ENCODE assay signal across 10 cellular contexts in genomic region chr6:26268659-26269402, GRCh38.
DNase-seq lines count a peak whose midpoint lies in the region; ATAC-seq, FAIRE-seq and TF ChIP-seq lines count a peak whose summit lies in the region.
"Had no signal": no experiment of that assay in that cellular context is flagged by ENCODE, and none has a peak within 500 bp of the region (broad histone marks: within the 10 kb centered on the region; RNA-seq: fewer than 3 reads in every experiment).

No MANE protein-coding gene starts in this region.

- POLR2A ChIA-PET in activated CD4-positive, alpha-beta T cell treated with anti-CD3 and anti-CD28 coated beads for 36 hours (lab: Charles Lee) = interaction anchor here (0.8 to 7.9 kb wide), 6 partner anchors 34 to 863 kb away, joined by 5 to 95 read pairs (median 14); a partner anchor contains a TSS
- POLR2A ChIA-PET in K562 (lab: Yijun Ruan, JAX) = interaction anchor here (0.6 to 3.3 kb wide), 3 partner anchors 10 to 1286 kb away, joined by 3 to 15 read pairs (median 3); no protein-coding TSS in a partner anchor

- BruUV-seq in K562 (replicated peaks; lab: Mats Ljungman, UMichigan) = no TSS peak

- no peak for TF ChIP-seq POLR2A in K562 (conservative IDR thresholded peaks at IDR 0.05)

- peaks cover 21% of the 10 kb centered on the region for H3K4me1 Mint-ChIP-seq in activated CD4-positive, alpha-beta T cell treated with anti-CD3 and anti-CD28 coated beads for 36 hours

- H3K4me2 ChIP-seq in K562 (ENCODE audit: insufficient read depth, low read length) (no peak overlapping the region), osteoblast (ENCODE audit: insufficient read depth, low read length) (peak overlapping the region; percentile 11)

- TF ChIP-seq CTCF in K562 (IDR thresholded peaks at IDR 0.05 in 2 of 3, conservative IDR thresholded peaks at IDR 0.05 in 1 of 3; ENCODE audit: insufficient read depth in 2 of 3, low read depth in 1 of 3, low read length in 3 of 3) (no peak), osteoblast (IDR thresholded peaks at IDR 0.05; ENCODE audit: extremely low read depth, low read depth, low read length) (no peak), kidney (IDR thresholded peaks at IDR 0.05; ENCODE audit: borderline replicate concordance, extremely low read depth, insufficient read depth) (no peak)

- H3K4me3 ChIP-seq in K562 (no peak overlapping the region), osteoblast (ENCODE audit: insufficient read depth, low read length) (no peak overlapping the region), kidney (ENCODE audit: low read length in 2 of 2) (no peak overlapping the region)

- DNase-seq in activated CD4-positive, alpha-beta T cell treated with anti-CD3 and anti-CD28 coated beads for 36 hours = peak; percentile 70
- DNase-seq in activated CD4-positive, alpha-beta T cell treated with anti-CD3 and anti-CD28 coated beads for 4 hours = no peak
- peak; percentile 42 for DNase-seq in NCI-H226
- DNase-seq in K562 (ENCODE audit: extremely low read depth in 1 of 4, low spot score in 3 of 4) = peak in 2 of 4 experiments; percentile 69 to 73
- peak; percentile 54 for DNase-seq in osteoblast (ENCODE audit: insufficient read length, low spot score, missing footprints)
- DNase-seq in OCI-M2 (lab: John Stamatoyannopoulos, UW; ENCODE audit: unreplicated experiment) = no peak
- no peak for DNase-seq in stimulated activated CD4-positive, alpha-beta T cell treated with anti-CD3 and anti-CD28 coated beads, Interleukin-12 subunit alpha, Interleukin-12 subunit beta, amount 100 ng/mL, for 4 hours
- DNase-seq in kidney = no peak

- H3K9me3 ChIP-seq in K562 (replicated peaks; ENCODE audit: control insufficient read depth, insufficient read depth, low read depth, low read length) = peaks cover 4% of the 10 kb centered on the region; the same call in 1 of the 2 replicates
- no peaks in the 10 kb centered on the region for H3K9me3 ChIP-seq in osteoblast (ENCODE audit: low read depth, low read length)
- H3K9me3 ChIP-seq in kidney (ENCODE audit: control insufficient read depth in 1 of 2, low read length in 2 of 2) = peaks cover 0 to 4% of the 10 kb centered on the region in 2 donors

- no peak for TF ChIP-seq RAD21 in K562 (CRISPR knock-in tag; conservative IDR thresholded peaks at IDR 0.05 in 1 of 2, IDR thresholded peaks at IDR 0.05 in 1 of 2)

- intact Hi-C loops in activated CD4-positive, alpha-beta T cell treated with anti-CD3 and anti-CD28 coated beads for 36 hours (cut with DNase I, micrococcal nuclease) = no loop called here
- intact Hi-C loops in K562 (cut with micrococcal nuclease) = no loop called here
- intact Hi-C loops in kidney (cut with DNase I) = no loop called here

- CTCF ChIA-PET in activated CD4-positive, alpha-beta T cell treated with anti-CD3 and anti-CD28 coated beads for 36 hours (lab: Charles Lee) = interaction anchor here (1.0 kb wide), 1 partner anchor 12 kb away, joined by 4 read pairs; no protein-coding TSS in a partner anchor
- CTCF ChIA-PET in K562 (lab: Yijun Ruan, JAX; ENCODE audit: low intra/inter-chr PET ratio) = no interaction called here

- TF ChIP-seq EP300 in K562 (IDR thresholded peaks at IDR 0.05; ENCODE audit: low read length) = no peak

- H3K36me3 Mint-ChIP-seq in activated CD4-positive, alpha-beta T cell treated with anti-CD3 and anti-CD28 coated beads for 36 hours (ENCODE audit: low read depth) = peaks cover 7% of the 10 kb centered on the region
- H3K36me3 Mint-ChIP-seq: natural killer cell treated with Interleukin-12 subunit alpha and Interleukin-12 subunit beta and Interleukin-15 and Interleukin-18, amount 100 ng/mL, for 72 hours had no signal

- no peak overlapping the region for H3K4me3 Mint-ChIP-seq in activated CD4-positive, alpha-beta T cell treated with anti-CD3 and anti-CD28 coated beads for 36 hours
- H3K4me3 Mint-ChIP-seq: natural killer cell treated with Interleukin-12 subunit alpha and Interleukin-12 subunit beta and Interleukin-15 and Interleukin-18, amount 100 ng/mL, for 72 hours had no signal

- no peaks in the 10 kb centered on the region for H3K27me3 Mint-ChIP-seq in activated CD4-positive, alpha-beta T cell treated with anti-CD3 and anti-CD28 coated beads for 36 hours
- H3K27me3 Mint-ChIP-seq: natural killer cell treated with Interleukin-12 subunit alpha and Interleukin-12 subunit beta and Interleukin-15 and Interleukin-18, amount 100 ng/mL, for 72 hours had no signal

- H3K27ac Mint-ChIP-seq in activated CD4-positive, alpha-beta T cell treated with anti-CD3 and anti-CD28 coated beads for 36 hours = no peak overlapping the region

- no peaks in the 10 kb centered on the region for H3K9me1 ChIP-seq in K562 (ENCODE audit: control insufficient read depth, insufficient read depth, low read length)

- 79% methylated on average over 19 of the region's 19 CpGs for WGBS in K562 (ENCODE audit: insufficient coverage, low coverage, missing lambda C conversion rate)

- no peak overlapping the region for H3K9ac ChIP-seq in K562 (ENCODE audit: insufficient read depth in 1 of 2, low read depth in 2 of 2, low read length in 2 of 2)
- no peak overlapping the region for H3K9ac ChIP-seq in kidney (ENCODE audit: low read length in 2 of 2)

- in situ Hi-C loops in K562 (cut with MboI) = no loop called here

- H3K79me2 ChIP-seq in K562 (ENCODE audit: control insufficient read depth, insufficient read depth, low read length) (no peaks in the 10 kb centered on the region), osteoblast (ENCODE audit: insufficient read depth, low read length) (no peaks in the 10 kb centered on the region)

- H2AFZ ChIP-seq in K562 (ENCODE audit: low read depth, low read length) = no peak overlapping the region
- H2AFZ ChIP-seq in osteoblast (ENCODE audit: low read length) = peak overlapping the region; percentile 3

- no peaks in the 10 kb centered on the region for H3K9me3 Mint-ChIP-seq in activated CD4-positive, alpha-beta T cell treated with anti-CD3 and anti-CD28 coated beads for 36 hours (ENCODE audit: low read depth)
- H3K9me3 Mint-ChIP-seq: natural killer cell treated with Interleukin-12 subunit alpha and Interleukin-12 subunit beta and Interleukin-15 and Interleukin-18, amount 100 ng/mL, for 72 hours had no signal

- H3K4me1 ChIP-seq in K562 (replicated peaks in 1 of 2; ENCODE audit: control insufficient read depth in 2 of 2, insufficient read depth in 2 of 2, low read length in 2 of 2) (peaks cover 0 to 5% of the 10 kb centered on the region in 2 experiments; a peak in 3 of 5 replicates), osteoblast (ENCODE audit: insufficient read depth, low read length) (peaks cover 21% of the 10 kb centered on the region), kidney (ENCODE audit: control insufficient read depth in 1 of 2, insufficient read depth in 1 of 2, low read depth in 1 of 2, low read length in 2 of 2) (peaks cover 0 to 2% of the 10 kb centered on the region in 2 donors)

- H4K20me1 ChIP-seq in K562 (replicated peaks; ENCODE audit: control insufficient read depth, insufficient read depth, low read length) (no peaks in the 10 kb centered on the region), osteoblast (ENCODE audit: insufficient read depth, low read length) (no peaks in the 10 kb centered on the region)

- H3K27me3 ChIP-seq in K562 (ENCODE audit: control insufficient read depth in 2 of 2, insufficient read depth in 2 of 2, low read length in 2 of 2) = no peaks in the 10 kb centered on the region
- H3K27me3 ChIP-seq in osteoblast (ENCODE audit: insufficient read depth, low read length) = no peaks in the 10 kb centered on the region

- H3K27ac ChIP-seq in K562 (ENCODE audit: extremely low read depth, low read depth, low read length) (no peak overlapping the region), osteoblast (ENCODE audit: low read depth, low read length) (no peak overlapping the region), kidney (ENCODE audit: low read depth in 2 of 2, low read length in 2 of 2) (no peak overlapping the region)

- peak; percentile 17 for ATAC-seq in activated CD4-positive, alpha-beta T cell treated with anti-CD3 and anti-CD28 coated beads for 36 hours
- ATAC-seq in K562 = no peak; the same call in 2 of the 3 replicates
- ATAC-seq: natural killer cell treated with Interleukin-12 subunit alpha and Interleukin-12 subunit beta and Interleukin-15 and Interleukin-18, amount 100 ng/mL, for 72 hours had no signal

- no peak for FAIRE-seq in K562 (lab: Jason Lieb, UNC)
- no peak for FAIRE-seq in kidney (lab: Jason Lieb, UNC)
- FAIRE-seq: TTC549 had no signal

- no peaks in the 10 kb centered on the region for H3K36me3 ChIP-seq in K562 (ENCODE audit: control insufficient read depth, insufficient read depth, low read length)
- no peaks in the 10 kb centered on the region for H3K36me3 ChIP-seq in osteoblast (ENCODE audit: insufficient read depth, low read length)
- no peaks in the 10 kb centered on the region for H3K36me3 ChIP-seq in kidney (ENCODE audit: control insufficient read depth in 1 of 2, insufficient read depth in 2 of 2, low read length in 2 of 2)

TF ChIP-seq in K562, 482 proteins besides CTCF, POLR2A, EP300 and RAD21:
- no peak for TF ChIP-seq ZNF140 (CRISPR knock-in tag; IDR thresholded peaks at IDR 0.05)
- no peak for TF ChIP-seq THAP7 (CRISPR knock-in tag; IDR thresholded peaks at IDR 0.05)
- TF ChIP-seq JUND (IDR thresholded peaks at IDR 0.05; ENCODE audit: borderline replicate concordance, low read depth, low read length) = peak; percentile 35; the same call in 1 of the 2 replicates
- no peak for TF ChIP-seq JUND (tag; IDR thresholded peaks at IDR 0.05; ENCODE audit: borderline replicate concordance, low read depth, low read length)
- peak; percentile 24; the same call in 1 of the 2 replicates for TF ChIP-seq DPF2 (IDR thresholded peaks at IDR 0.05)
- peak; percentile 20; the same call in 1 of the 2 replicates for TF ChIP-seq CC2D1A (IDR thresholded peaks at IDR 0.05)

Comparison
In these comparisons a context has a peak if more than half of its experiments do, and no peak if none do; other contexts are left out.
1. DNase-seq: peak in activated CD4-positive, alpha-beta T cell treated with anti-CD3 and anti-CD28 coated beads for 36 hours (single experiment), NCI-H226 (single experiment) and osteoblast (single experiment); none in activated CD4-positive, alpha-beta T cell treated with anti-CD3 and anti-CD28 coated beads for 4 hours (0 of 2), OCI-M2 (single experiment), stimulated activated CD4-positive, alpha-beta T cell treated with anti-CD3 and anti-CD28 coated beads, Interleukin-12 subunit alpha, Interleukin-12 subunit beta, amount 100 ng/mL, for 4 hours (single experiment) and kidney (single experiment).